8 cellular contexts compared by ENCODE assay signal in genomic region chr18:54284967-54285785, GRCh38. TPM values are rescaled to one million over a fixed set of nuclear protein-coding genes. Genes with fewer than 3 reads are reported as not detected.
A peak's percentile ranks its signal among the peaks of the same experiment; 100 is the strongest.
DNase-seq lines count a peak whose midpoint lies in the region; ATAC-seq and TF ChIP-seq lines count a peak whose summit lies in the region.

No MANE protein-coding gene starts in this region.

- peaks cover 55% of the 10 kb centered on the region for H3K36me3 Mint-ChIP-seq in GM23338 (ENCODE audit: low read depth)

- H3K27ac Mint-ChIP-seq in GM23338, result 0 out of 2 replicates have a peak overlapping the region, but pooled peaks have one; percentile 0

- H3K4me1 ChIP-seq in GM23338 (ENCODE audit: insufficient read depth), result 0 out of 2 replicates have a peak, but pooled peaks cover under 1% of the 10 kb centered on the region

- no peaks in the 10 kb centered on the region for H3K9me3 Mint-ChIP-seq in GM23338

- H3K27ac ChIP-seq in GM23338 (ENCODE audit: low read depth), result no peak overlapping the region

- no peak for ATAC-seq in GM23338

- H2AFZ ChIP-seq in GM23338, result no peak overlapping the region

- no peaks in the 10 kb centered on the region for H3F3A ChIP-seq in GM23338 (replicated peaks; ENCODE audit: low read depth)

- H3K4me3 Mint-ChIP-seq in GM23338, result no peak overlapping the region

- no peaks in the 10 kb centered on the region for H4K20me1 ChIP-seq in GM23338 (replicated peaks; ENCODE audit: insufficient read depth)

- H3K27me3 Mint-ChIP-seq in GM23338 (ENCODE audit: insufficient read depth, low read depth, poor library complexity), result no peaks in the 10 kb centered on the region

- in situ Hi-C loops in GM13977 (cut with MboI; ENCODE audit: low pct_unique_long_range_greater_than_20kb, low sequenced_read_pairs, unreplicated experiment), result no loop called here

- no peak for TF ChIP-seq CTCF in GM13977 (IDR thresholded peaks at IDR 0.05; ENCODE audit: extremely low read depth, insufficient read depth, missing control alignments)
- no peak for TF ChIP-seq CTCF in GM23338 (conservative IDR thresholded peaks at IDR 0.05; ENCODE audit: low read depth in 2 of 2)

- peak; percentile 62 for DNase-seq in GM13977 (ENCODE audit: low spot score)
- no peak for DNase-seq in GM23338 (ENCODE audit: low spot score)
- DNase-seq in NCI-H226, result peak; percentile 29
- peak; percentile 76 for DNase-seq in astrocyte of the hippocampus (ENCODE audit: low read depth, low spot score)
- DNase-seq in renal cortical epithelial cell (ENCODE audit: low read depth), result peak; percentile 77
- no peak for DNase-seq in NCI-H345 treated with DMSO at 0.1 percent for 48 hours (lab: John Stamatoyannopoulos, UW; ENCODE audit: unreplicated experiment)
- no peak for DNase-seq in HuH-7 (ENCODE audit: low spot score)
- DNase-seq in effector CD4-positive, alpha-beta T cell, result no peak

- no peak overlapping the region for H3K4me3 ChIP-seq in GM23338

- no peak overlapping the region for H3K4me2 ChIP-seq in GM23338

- peaks cover 48% of the 10 kb centered on the region for H3K36me3 ChIP-seq in GM23338 (ENCODE audit: insufficient read depth)

- H3K27me3 ChIP-seq in GM23338 (ENCODE audit: insufficient read depth), result no peaks in the 10 kb centered on the region

- H3K9me2 ChIP-seq in GM23338 (ENCODE audit: insufficient read depth), result no peaks in the 10 kb centered on the region

- no peaks in the 10 kb centered on the region for H3K79me2 ChIP-seq in GM23338 (replicated peaks; ENCODE audit: insufficient read depth)

- peaks cover 5% of the 10 kb centered on the region; the same call in 2 of the 3 replicates for H3K4me1 Mint-ChIP-seq in GM23338

TF ChIP-seq in GM23338, 12 proteins besides CTCF, POLR2A, EP300 and RAD21:
- TF ChIP-seq JUNB (IDR thresholded peaks at IDR 0.05; ENCODE audit: unreplicated experiment) (no peak), EZH2phosphoT487 (IDR thresholded peaks at IDR 0.05; ENCODE audit: unreplicated experiment) (no peak), REST (IDR thresholded peaks at IDR 0.05; ENCODE audit: unreplicated experiment) (no peak), CREB1 (CRISPR knock-in tag; IDR thresholded peaks at IDR 0.05; ENCODE audit: low read depth) (no peak), ZNF114 (CRISPR knock-in tag; IDR thresholded peaks at IDR 0.05) (no peak), EZH2 (IDR thresholded peaks at IDR 0.05; ENCODE audit: low read depth, unreplicated experiment) (no peak), ETS1 (IDR thresholded peaks at IDR 0.05) (no peak), NANOG (IDR thresholded peaks at IDR 0.05; ENCODE audit: borderline replicate concordance) (no peak), ZNF331 (CRISPR knock-in tag; IDR thresholded peaks at IDR 0.05; ENCODE audit: low read depth) (no peak), STAT1 (IDR thresholded peaks at IDR 0.05; ENCODE audit: unreplicated experiment) (no peak), POLR2AphosphoS5 (IDR thresholded peaks at IDR 0.05; ENCODE audit: low read depth) (no peak)
- TF ChIP-seq, protein P1, sequence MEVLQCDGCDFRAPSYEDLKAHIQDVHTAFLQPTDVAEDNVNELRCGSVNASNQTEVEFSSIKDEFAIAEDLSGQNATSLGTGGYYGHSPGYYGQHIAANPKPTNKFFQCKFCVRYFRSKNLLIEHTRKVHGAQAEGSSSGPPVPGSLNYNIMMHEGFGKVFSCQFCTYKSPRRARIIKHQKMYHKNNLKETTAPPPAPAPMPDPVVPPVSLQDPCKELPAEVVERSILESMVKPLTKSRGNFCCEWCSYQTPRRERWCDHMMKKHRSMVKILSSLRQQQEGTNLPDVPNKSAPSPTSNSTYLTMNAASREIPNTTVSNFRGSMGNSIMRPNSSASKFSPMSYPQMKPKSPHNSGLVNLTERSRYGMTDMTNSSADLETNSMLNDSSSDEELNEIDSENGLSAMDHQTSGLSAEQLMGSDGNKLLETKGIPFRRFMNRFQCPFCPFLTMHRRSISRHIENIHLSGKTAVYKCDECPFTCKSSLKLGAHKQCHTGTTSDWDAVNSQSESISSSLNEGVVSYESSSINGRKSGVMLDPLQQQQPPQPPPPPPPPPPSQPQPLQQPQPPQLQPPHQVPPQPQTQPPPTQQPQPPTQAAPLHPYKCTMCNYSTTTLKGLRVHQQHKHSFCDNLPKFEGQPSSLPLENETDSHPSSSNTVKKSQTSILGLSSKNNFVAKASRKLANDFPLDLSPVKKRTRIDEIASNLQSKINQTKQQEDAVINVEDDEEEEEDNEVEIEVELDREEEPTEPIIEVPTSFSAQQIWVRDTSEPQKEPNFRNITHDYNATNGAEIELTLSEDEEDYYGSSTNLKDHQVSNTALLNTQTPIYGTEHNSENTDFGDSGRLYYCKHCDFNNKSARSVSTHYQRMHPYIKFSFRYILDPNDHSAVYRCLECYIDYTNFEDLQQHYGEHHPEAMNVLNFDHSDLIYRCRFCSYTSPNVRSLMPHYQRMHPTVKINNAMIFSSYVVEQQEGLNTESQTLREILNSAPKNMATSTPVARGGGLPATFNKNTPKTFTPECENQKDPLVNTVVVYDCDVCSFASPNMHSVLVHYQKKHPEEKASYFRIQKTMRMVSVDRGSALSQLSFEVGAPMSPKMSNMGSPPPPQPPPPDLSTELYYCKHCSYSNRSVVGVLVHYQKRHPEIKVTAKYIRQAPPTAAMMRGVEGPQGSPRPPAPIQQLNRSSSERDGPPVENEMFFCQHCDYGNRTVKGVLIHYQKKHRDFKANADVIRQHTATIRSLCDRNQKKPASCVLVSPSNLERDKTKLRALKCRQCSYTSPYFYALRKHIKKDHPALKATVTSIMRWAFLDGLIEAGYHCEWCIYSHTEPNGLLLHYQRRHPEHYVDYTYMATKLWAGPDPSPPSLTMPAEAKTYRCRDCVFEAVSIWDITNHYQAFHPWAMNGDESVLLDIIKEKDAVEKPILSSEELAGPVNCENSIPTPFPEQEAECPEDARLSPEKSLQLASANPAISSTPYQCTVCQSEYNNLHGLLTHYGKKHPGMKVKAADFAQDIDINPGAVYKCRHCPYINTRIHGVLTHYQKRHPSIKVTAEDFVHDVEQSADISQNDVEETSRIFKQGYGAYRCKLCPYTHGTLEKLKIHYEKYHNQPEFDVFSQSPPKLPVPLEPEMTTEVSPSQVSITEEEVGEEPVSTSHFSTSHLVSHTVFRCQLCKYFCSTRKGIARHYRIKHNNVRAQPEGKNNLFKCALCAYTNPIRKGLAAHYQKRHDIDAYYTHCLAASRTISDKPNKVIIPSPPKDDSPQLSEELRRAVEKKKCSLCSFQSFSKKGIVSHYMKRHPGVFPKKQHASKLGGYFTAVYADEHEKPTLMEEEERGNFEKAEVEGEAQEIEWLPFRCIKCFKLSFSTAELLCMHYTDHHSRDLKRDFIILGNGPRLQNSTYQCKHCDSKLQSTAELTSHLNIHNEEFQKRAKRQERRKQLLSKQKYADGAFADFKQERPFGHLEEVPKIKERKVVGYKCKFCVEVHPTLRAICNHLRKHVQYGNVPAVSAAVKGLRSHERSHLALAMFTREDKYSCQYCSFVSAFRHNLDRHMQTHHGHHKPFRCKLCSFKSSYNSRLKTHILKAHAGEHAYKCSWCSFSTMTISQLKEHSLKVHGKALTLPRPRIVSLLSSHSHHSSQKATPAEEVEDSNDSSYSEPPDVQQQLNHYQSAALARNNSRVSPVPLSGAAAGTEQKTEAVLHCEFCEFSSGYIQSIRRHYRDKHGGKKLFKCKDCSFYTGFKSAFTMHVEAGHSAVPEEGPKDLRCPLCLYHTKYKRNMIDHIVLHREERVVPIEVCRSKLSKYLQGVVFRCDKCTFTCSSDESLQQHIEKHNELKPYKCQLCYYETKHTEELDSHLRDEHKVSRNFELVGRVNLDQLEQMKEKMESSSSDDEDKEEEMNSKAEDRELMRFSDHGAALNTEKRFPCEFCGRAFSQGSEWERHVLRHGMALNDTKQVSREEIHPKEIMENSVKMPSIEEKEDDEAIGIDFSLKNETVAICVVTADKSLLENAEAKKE (CRISPR knock-in tag; IDR thresholded peaks at IDR 0.05), result no peak

RNA-seq across cellular contexts. Expression of gene POLI, which starts 15.9 kb away (rescaled TPM):
- 38.3 and 41.5 TPM in 2 replicates for total RNA-seq in GM23338 (2014; rRNA removed; shearing (Covaris generic))
- 17.6 and 30.1 TPM in 2 replicates for polyA plus RNA-seq in GM23338 (2016; fragmentation: Nextera tagmentation; extraction: Ambion mirVana)
- 16.5 and 41.1 TPM in 2 replicates for total RNA-seq in renal cortical epithelial cell

Comparison
In these comparisons a context has a peak if more than half of its experiments do, and no peak if none do; other contexts are left out.
1. DNase-seq: peak in GM13977 (single experiment), NCI-H226 (single experiment), astrocyte of the hippocampus (single experiment) and renal cortical epithelial cell (single experiment); none in GM23338 (single experiment), NCI-H345 treated with DMSO at 0.1 percent for 48 hours (single experiment), HuH-7 (single experiment) and effector CD4-positive, alpha-beta T cell (single experiment).